8 cellular contexts compared by ENCODE assay signal in the genomic region with DNA sequence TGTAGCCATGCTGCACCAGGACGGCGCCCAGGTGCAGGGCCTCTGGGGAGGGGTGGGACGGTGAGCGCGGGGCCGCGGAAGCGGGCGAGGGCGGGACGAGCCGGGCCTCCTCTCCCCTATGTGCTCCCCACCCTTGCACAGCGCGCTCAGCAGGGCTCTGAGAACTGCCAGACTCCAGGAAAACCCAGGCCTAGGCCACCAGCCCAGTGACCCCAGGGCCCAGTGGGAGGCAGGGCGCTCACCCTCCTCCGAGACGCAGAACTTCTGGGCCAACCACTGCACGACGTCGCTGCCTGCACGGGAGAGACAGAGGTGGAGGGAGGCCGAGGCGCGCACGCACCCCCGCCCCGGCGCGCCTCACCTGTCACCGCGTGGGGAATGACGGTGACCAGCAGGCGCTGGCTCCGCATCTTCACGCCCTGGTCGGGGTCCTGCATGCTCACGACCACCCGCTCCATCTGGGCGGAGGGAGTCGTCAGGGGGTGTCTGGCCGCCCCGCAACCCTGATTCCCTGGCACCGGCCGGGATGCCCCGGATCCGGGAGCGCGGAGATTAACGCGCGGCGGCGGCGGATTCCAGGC. TPM values are rescaled to one million over a fixed set of nuclear protein-coding genes. Genes with fewer than 3 reads are reported as not detected.
DNase-seq lines count a peak whose midpoint lies in the region; ATAC-seq and TF ChIP-seq lines count a peak whose summit lies in the region.

No MANE protein-coding gene starts in this region.

- H3K9me3 Mint-ChIP-seq in CD8-positive, alpha-beta memory T cell, result no peaks in the 10 kb centered on the region

- no peak overlapping the region for H3K27ac ChIP-seq in CD8-positive, alpha-beta memory T cell (ENCODE audit: low read depth, low read length)
- H3K27ac ChIP-seq in Peyer's patch (peak overlapping the region in 1 of 4 donors; percentile 72), esophagus muscularis mucosa (replicated peaks in 1 of 4) (peak overlapping the region in 2 of 4 donors; percentile 36 to 43), neuronal stem cell (replicated peaks; ENCODE audit: low read length) (no peak overlapping the region)

- peaks cover 10% of the 10 kb centered on the region for H3K4me1 ChIP-seq in CD8-positive, alpha-beta memory T cell (ENCODE audit: insufficient read depth, low read length)
- peaks cover 0 to 36% (median 9%) of the 10 kb centered on the region in 4 donors for H3K4me1 ChIP-seq in Peyer's patch
- H3K4me1 ChIP-seq in esophagus muscularis mucosa, result peaks cover 12 to 29% (median 22%) of the 10 kb centered on the region in 4 donors
- H3K4me1 ChIP-seq in neuronal stem cell (ENCODE audit: control insufficient read depth in 2 of 2, insufficient read depth in 1 of 2, low read depth in 1 of 2, low read length in 2 of 2), result peaks cover 5 to 6% of the 10 kb centered on the region in 2 donors

- H3K36me3 ChIP-seq in CD8-positive, alpha-beta memory T cell (ENCODE audit: insufficient read depth, low read length), result no peaks in the 10 kb centered on the region
- no peaks in the 10 kb centered on the region for H3K36me3 ChIP-seq in Peyer's patch
- peaks cover 0 to 7% (median 2%) of the 10 kb centered on the region in 4 donors for H3K36me3 ChIP-seq in esophagus muscularis mucosa
- no peaks in the 10 kb centered on the region for H3K36me3 ChIP-seq in neuronal stem cell (replicated peaks in 1 of 2; ENCODE audit: control insufficient read depth in 2 of 2, insufficient read depth in 2 of 2, low read length in 2 of 2)

- ATAC-seq in GM18505 (IDR thresholded peaks at IDR 0.05; ENCODE audit: unreplicated experiment), result no peak

- H2AFZ ChIP-seq in neuronal stem cell (ENCODE audit: low read length), result peak overlapping the region; percentile 89

- no peak overlapping the region for H4K8ac ChIP-seq in neuronal stem cell (ENCODE audit: low read depth, low read length)

- H3K9ac ChIP-seq in neuronal stem cell (ENCODE audit: low read depth, low read length, poor library complexity), result peak overlapping the region; percentile 90

- peak overlapping the region; percentile 75 for H2BK5ac ChIP-seq in neuronal stem cell (ENCODE audit: low read length)

- no CpG with 5 or more reads among the region's 54 CpGs for WGBS in esophagus muscularis mucosa
- WGBS in neuronal stem cell (ENCODE audit: extremely low coverage in 2 of 2, insufficient read length in 2 of 2, insufficient replicate concordance in 1 of 2), 2 donors, result no CpG with 5 or more reads among the region's 54 CpGs

- intact Hi-C loops in esophagus muscularis mucosa (cut with DNase I), result no loop called here

- no peak overlapping the region for H3K14ac ChIP-seq in neuronal stem cell (ENCODE audit: low read length)

- H3K18ac ChIP-seq in neuronal stem cell (ENCODE audit: low read length), result peak overlapping the region; percentile 38

- POLR2A ChIA-PET in CD8-positive, alpha-beta memory T cell (lab: Charles Lee), result no interaction called here

- H3K9me3 ChIP-seq in CD8-positive, alpha-beta memory T cell (ENCODE audit: low read length), result no peaks in the 10 kb centered on the region
- H3K9me3 ChIP-seq in Peyer's patch, result no peaks in the 10 kb centered on the region
- no peaks in the 10 kb centered on the region for H3K9me3 ChIP-seq in esophagus muscularis mucosa
- H3K9me3 ChIP-seq in neuronal stem cell (replicated peaks in 1 of 2; ENCODE audit: control insufficient read depth in 2 of 2, insufficient read depth in 1 of 2, low read depth in 1 of 2, low read length in 2 of 2), result no peaks in the 10 kb centered on the region

- no peak overlapping the region for H2BK15ac ChIP-seq in neuronal stem cell (ENCODE audit: low read length)

- H3K27ac Mint-ChIP-seq in CD8-positive, alpha-beta memory T cell, result no peak overlapping the region

- peaks cover 0 to 2% (median 0%) of the 10 kb centered on the region in 3 donors for H3K36me3 Mint-ChIP-seq in CD8-positive, alpha-beta memory T cell

- DNase-seq in CD8-positive, alpha-beta memory T cell, result no peak
- no peak for DNase-seq in Peyer's patch
- no peak for DNase-seq in esophagus muscularis mucosa (ENCODE audit: extremely low spot score)
- DNase-seq in neuronal stem cell (ENCODE audit: low spot score), result no peak
- DNase-seq in NCI-H2196 treated with DMSO at 0.1 percent for 48 hours (lab: John Stamatoyannopoulos, UW; ENCODE audit: unreplicated experiment), result no peak
- DNase-seq in EL, result no peak
- no peak for DNase-seq in NK-92 (lab: John Stamatoyannopoulos, UW; ENCODE audit: unreplicated experiment)

- H3K27me3 ChIP-seq in CD8-positive, alpha-beta memory T cell (ENCODE audit: insufficient read depth, low read length, poor library complexity, severe bottlenecking), result peaks cover 8% of the 10 kb centered on the region
- H3K27me3 ChIP-seq in Peyer's patch (peaks cover 0 to 3% of the 10 kb centered on the region in 2 donors), esophagus muscularis mucosa (peaks cover 0 to 27% (median 0%) of the 10 kb centered on the region in 4 donors), neuronal stem cell (ENCODE audit: control insufficient read depth in 3 of 3, insufficient read depth in 3 of 3, low read depth in 1 of 3, low read length in 3 of 3) (peaks cover 5 to 61% (median 43%) of the 10 kb centered on the region in 3 experiments)

- H3K79me1 ChIP-seq in neuronal stem cell (ENCODE audit: low read depth, low read length), result no peaks in the 10 kb centered on the region

- CTCF ChIA-PET in CD8-positive, alpha-beta memory T cell (lab: Charles Lee), result no interaction called here

- peak overlapping the region; percentile 34 for H3K23ac ChIP-seq in neuronal stem cell (ENCODE audit: low read depth, low read length, poor library complexity)

- H2AK5ac ChIP-seq in neuronal stem cell (ENCODE audit: low read depth, low read length), result peak overlapping the region; percentile 84

- peak overlapping the region in 5 of 7 donors; percentile 16 to 68 (median 52) for H3K4me3 Mint-ChIP-seq in CD8-positive, alpha-beta memory T cell

- H3K4me2 ChIP-seq in neuronal stem cell (ENCODE audit: insufficient read depth, low read length, poor library complexity, severe bottlenecking), result peak overlapping the region; percentile 94

- TF ChIP-seq POLR2A in Peyer's patch (IDR thresholded peaks at IDR 0.05), result peak in 1 of 2 donors; percentile 29
- no peak for TF ChIP-seq POLR2A in esophagus muscularis mucosa (IDR thresholded peaks at IDR 0.05; ENCODE audit: low read depth)
- TF ChIP-seq POLR2A in GM18505 (IDR thresholded peaks at IDR 0.05; ENCODE audit: borderline replicate concordance, extremely low read depth, insufficient read depth, insufficient read length), result no peak

- H3K4me1 Mint-ChIP-seq in CD8-positive, alpha-beta memory T cell, result peaks cover 7 to 17% (median 7%) of the 10 kb centered on the region in 3 donors

- no peak overlapping the region for H2BK12ac ChIP-seq in neuronal stem cell (ENCODE audit: low read length)

- H3K4ac ChIP-seq in neuronal stem cell (ENCODE audit: low read length), result no peak overlapping the region

- H3K27me3 Mint-ChIP-seq in CD8-positive, alpha-beta memory T cell, result peaks cover 15 to 23% of the 10 kb centered on the region in 2 donors

- TF ChIP-seq CTCF in Peyer's patch (IDR thresholded peaks at IDR 0.05) (no peak), esophagus muscularis mucosa (IDR thresholded peaks at IDR 0.05) (no peak)

- no peak for TF ChIP-seq EP300 in esophagus muscularis mucosa (IDR thresholded peaks at IDR 0.05)

- no peak overlapping the region for H2BK120ac ChIP-seq in neuronal stem cell (ENCODE audit: low read depth, low read length)

- H4K91ac ChIP-seq in neuronal stem cell (ENCODE audit: low read depth, low read length, poor library complexity), result no peak overlapping the region

- H3K4me3 ChIP-seq in CD8-positive, alpha-beta memory T cell (ENCODE audit: low read length), result no peak overlapping the region
- H3K4me3 ChIP-seq in Peyer's patch (peak overlapping the region; percentile 4 to 60 (median 42)), esophagus muscularis mucosa (peak overlapping the region; percentile 57 to 72 (median 62)), neuronal stem cell (ENCODE audit: low read length in 2 of 2) (peak overlapping the region; percentile 35 to 82)

RNA-seq across cellular contexts. Expression of a gene that starts 0.6 kb away (rescaled TPM):
- total RNA-seq in CD8-positive, alpha-beta memory T cell, result under 1 TPM in 1 of 2 experiments, not detected in 1; 0.09 TPM
- polyA plus RNA-seq in CD8-positive, alpha-beta memory T cell, result not detected
- 10 to 100 TPM in 3 of 4 donors, 1 to 10 TPM in 1; 6.1 to 16.5 (median 11.4) TPM for total RNA-seq in Peyer's patch
- 10 to 100 TPM in 2 of 4 donors, 1 to 10 TPM in 2; 7.1 to 18.2 (median 11.0) TPM for total RNA-seq in esophagus muscularis mucosa
- 1.7 TPM for polyA plus RNA-seq in neuronal stem cell (2013, experiment 1 of 2)
- 1.5 TPM for polyA plus RNA-seq in neuronal stem cell (2013, experiment 2 of 2)

RNA-seq across cellular contexts. Expression of a gene that starts 5.3 kb away (rescaled TPM):
- not detected for total RNA-seq in CD8-positive, alpha-beta memory T cell
- not detected for polyA plus RNA-seq in CD8-positive, alpha-beta memory T cell
- 100 to 1,000 TPM in 1 of 4 donors, 10 to 100 TPM in 1, 1 to 10 TPM in 1, not detected in 1; 3.7 to 112 (median 67.5) TPM for total RNA-seq in Peyer's patch
- total RNA-seq in esophagus muscularis mucosa, result 1 to 10 TPM in 3 of 4 donors, under 1 TPM in 1; 0.80 to 4.8 (median 3.0) TPM
- 0.85 TPM for polyA plus RNA-seq in neuronal stem cell (2013, experiment 1 of 2)
- 0.89 TPM for polyA plus RNA-seq in neuronal stem cell (2013, experiment 2 of 2)

RNA-seq across cellular contexts. Expression of a gene that starts 7.8 kb away (rescaled TPM):
- not detected for total RNA-seq in CD8-positive, alpha-beta memory T cell
- polyA plus RNA-seq in CD8-positive, alpha-beta memory T cell, result not detected
- total RNA-seq in Peyer's patch, result 10 to 100 TPM in 2 of 4 donors, 1 to 10 TPM in 2; 1.7 to 29.2 (median 11.1) TPM
- 1 to 10 TPM in 2 of 4 donors, under 1 TPM in 1, not detected in 1; 0.23 to 1.2 (median 1.0) TPM for total RNA-seq in esophagus muscularis mucosa
- polyA plus RNA-seq in neuronal stem cell (2013, experiment 1 of 2), result 0.43 TPM
- polyA plus RNA-seq in neuronal stem cell (2013, experiment 2 of 2), result 0.42 TPM

RNA-seq across cellular contexts. Expression of a gene that starts 40.5 kb away (rescaled TPM):
- 10 to 100 TPM; 23.1 to 26.1 TPM for total RNA-seq in CD8-positive, alpha-beta memory T cell
- polyA plus RNA-seq in CD8-positive, alpha-beta memory T cell, result 27.9 TPM
- total RNA-seq in Peyer's patch, result 100 to 1,000 TPM; 108 to 223 (median 166) TPM
- total RNA-seq in esophagus muscularis mucosa, result 100 to 1,000 TPM in 1 of 4 donors, 10 to 100 TPM in 3; 61.0 to 129 (median 78.1) TPM
- polyA plus RNA-seq in neuronal stem cell (2013, experiment 1 of 2), result 116 TPM
- polyA plus RNA-seq in neuronal stem cell (2013, experiment 2 of 2), result 123 TPM

RNA-seq across cellular contexts. Expression of a gene that starts 45.9 kb away (rescaled TPM):
- total RNA-seq in CD8-positive, alpha-beta memory T cell, result 10 to 100 TPM; 78.5 to 80.0 TPM
- polyA plus RNA-seq in CD8-positive, alpha-beta memory T cell, result 9.2 TPM
- 100 to 1,000 TPM in 3 of 4 donors, 10 to 100 TPM in 1; 87.6 to 440 (median 156) TPM for total RNA-seq in Peyer's patch
- 10 to 100 TPM; 34.8 to 60.6 (median 50.2) TPM for total RNA-seq in esophagus muscularis mucosa
- polyA plus RNA-seq in neuronal stem cell (2013, experiment 1 of 2), result 157 TPM
- polyA plus RNA-seq in neuronal stem cell (2013, experiment 2 of 2), result 156 TPM

Comparison
In these comparisons a context has a peak if more than half of its experiments do, and no peak if none do; other contexts are left out.
1. RNA of a gene that starts 0.6 kb away (total RNA-seq): 7.1 to 18.2 TPM in esophagus muscularis mucosa and 6.1 to 16.5 TPM in Peyer's patch; 0.09 TPM in CD8-positive, alpha-beta memory T cell; every median in the first group is over 4 times any median in the second.